In the genomic region with DNA sequence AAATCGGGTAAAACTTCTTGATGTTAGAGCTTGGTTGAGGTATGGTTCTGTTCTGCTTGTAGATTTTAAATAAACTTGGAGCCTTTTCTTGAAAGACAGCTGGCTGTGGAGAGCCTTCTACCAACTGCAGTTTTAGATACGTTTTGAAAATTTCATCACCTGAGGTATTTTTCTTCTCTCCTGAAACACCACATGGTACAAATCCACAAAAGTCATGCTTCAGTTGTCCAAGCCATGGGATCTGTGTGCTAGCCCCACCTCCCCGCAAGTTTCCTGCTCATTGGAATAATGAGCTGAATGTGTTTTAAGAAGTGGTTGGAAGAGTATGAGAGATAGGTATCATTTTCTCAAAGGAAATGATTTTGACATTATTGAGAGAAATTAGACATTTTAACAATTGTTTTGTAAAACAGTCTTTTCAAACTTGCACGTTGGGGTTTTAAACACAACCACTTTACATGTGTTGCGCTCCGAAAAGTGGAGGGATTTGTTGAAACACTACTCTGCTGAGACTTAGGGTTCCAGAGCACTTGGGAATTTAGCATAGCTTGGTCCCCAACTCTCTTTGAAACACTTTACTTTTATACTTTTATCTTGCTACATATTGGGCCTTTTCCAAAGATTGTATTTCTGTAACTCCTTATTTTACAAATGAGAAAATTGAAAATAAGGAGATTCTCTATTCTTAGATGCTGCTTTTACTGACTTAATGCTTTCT, we compare ENCODE assay signal across 1 cellular context.
TF ChIP-seq lines count a peak whose summit lies in the region.

No MANE protein-coding gene starts in this region.

TF ChIP-seq in HEK293, 187 proteins besides CTCF, POLR2A, EP300 and RAD21 (continued from another document):
- TF ChIP-seq, protein P1, sequence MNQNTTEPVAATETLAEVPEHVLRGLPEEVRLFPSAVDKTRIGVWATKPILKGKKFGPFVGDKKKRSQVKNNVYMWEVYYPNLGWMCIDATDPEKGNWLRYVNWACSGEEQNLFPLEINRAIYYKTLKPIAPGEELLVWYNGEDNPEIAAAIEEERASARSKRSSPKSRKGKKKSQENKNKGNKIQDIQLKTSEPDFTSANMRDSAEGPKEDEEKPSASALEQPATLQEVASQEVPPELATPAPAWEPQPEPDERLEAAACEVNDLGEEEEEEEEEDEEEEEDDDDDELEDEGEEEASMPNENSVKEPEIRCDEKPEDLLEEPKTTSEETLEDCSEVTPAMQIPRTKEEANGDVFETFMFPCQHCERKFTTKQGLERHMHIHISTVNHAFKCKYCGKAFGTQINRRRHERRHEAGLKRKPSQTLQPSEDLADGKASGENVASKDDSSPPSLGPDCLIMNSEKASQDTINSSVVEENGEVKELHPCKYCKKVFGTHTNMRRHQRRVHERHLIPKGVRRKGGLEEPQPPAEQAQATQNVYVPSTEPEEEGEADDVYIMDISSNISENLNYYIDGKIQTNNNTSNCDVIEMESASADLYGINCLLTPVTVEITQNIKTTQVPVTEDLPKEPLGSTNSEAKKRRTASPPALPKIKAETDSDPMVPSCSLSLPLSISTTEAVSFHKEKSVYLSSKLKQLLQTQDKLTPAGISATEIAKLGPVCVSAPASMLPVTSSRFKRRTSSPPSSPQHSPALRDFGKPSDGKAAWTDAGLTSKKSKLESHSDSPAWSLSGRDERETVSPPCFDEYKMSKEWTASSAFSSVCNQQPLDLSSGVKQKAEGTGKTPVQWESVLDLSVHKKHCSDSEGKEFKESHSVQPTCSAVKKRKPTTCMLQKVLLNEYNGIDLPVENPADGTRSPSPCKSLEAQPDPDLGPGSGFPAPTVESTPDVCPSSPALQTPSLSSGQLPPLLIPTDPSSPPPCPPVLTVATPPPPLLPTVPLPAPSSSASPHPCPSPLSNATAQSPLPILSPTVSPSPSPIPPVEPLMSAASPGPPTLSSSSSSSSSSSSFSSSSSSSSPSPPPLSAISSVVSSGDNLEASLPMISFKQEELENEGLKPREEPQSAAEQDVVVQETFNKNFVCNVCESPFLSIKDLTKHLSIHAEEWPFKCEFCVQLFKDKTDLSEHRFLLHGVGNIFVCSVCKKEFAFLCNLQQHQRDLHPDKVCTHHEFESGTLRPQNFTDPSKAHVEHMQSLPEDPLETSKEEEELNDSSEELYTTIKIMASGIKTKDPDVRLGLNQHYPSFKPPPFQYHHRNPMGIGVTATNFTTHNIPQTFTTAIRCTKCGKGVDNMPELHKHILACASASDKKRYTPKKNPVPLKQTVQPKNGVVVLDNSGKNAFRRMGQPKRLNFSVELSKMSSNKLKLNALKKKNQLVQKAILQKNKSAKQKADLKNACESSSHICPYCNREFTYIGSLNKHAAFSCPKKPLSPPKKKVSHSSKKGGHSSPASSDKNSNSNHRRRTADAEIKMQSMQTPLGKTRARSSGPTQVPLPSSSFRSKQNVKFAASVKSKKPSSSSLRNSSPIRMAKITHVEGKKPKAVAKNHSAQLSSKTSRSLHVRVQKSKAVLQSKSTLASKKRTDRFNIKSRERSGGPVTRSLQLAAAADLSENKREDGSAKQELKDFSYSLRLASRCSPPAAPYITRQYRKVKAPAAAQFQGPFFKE (tag by site-specific recombination; IDR thresholded peaks at IDR 0.05; ENCODE audit: borderline replicate concordance): no peak
- TF ChIP-seq ZNF76 (tag by site-specific recombination; IDR thresholded peaks at IDR 0.05; ENCODE audit: borderline replicate concordance, low read depth) (no peak), ZNF555 (tag by site-specific recombination; conservative IDR thresholded peaks at IDR 0.05) (no peak), ZNF654 (tag by site-specific recombination; IDR thresholded peaks at IDR 0.05; ENCODE audit: low read depth) (no peak), ZBTB20 (tag by site-specific recombination; IDR thresholded peaks at IDR 0.05) (peak; percentile 11; the same call in 1 of the 2 replicates), ZNF335 (tag by site-specific recombination; conservative IDR thresholded peaks at IDR 0.05) (peak; percentile 55), ZNF830 (tag by site-specific recombination; IDR thresholded peaks at IDR 0.05; ENCODE audit: low read depth) (no peak), MZF1 (tag by site-specific recombination; IDR thresholded peaks at IDR 0.05; ENCODE audit: borderline replicate concordance) (0 out of 2 replicates have a peak, but pooled peaks have one; percentile 26), ZSCAN16 (tag by site-specific recombination; IDR thresholded peaks at IDR 0.05) (no peak), ZNF423 (tag by site-specific recombination; IDR thresholded peaks at IDR 0.05) (no peak), ZNF544 (tag by site-specific recombination; IDR thresholded peaks at IDR 0.05) (no peak)
- TF ChIP-seq, protein P2, sequence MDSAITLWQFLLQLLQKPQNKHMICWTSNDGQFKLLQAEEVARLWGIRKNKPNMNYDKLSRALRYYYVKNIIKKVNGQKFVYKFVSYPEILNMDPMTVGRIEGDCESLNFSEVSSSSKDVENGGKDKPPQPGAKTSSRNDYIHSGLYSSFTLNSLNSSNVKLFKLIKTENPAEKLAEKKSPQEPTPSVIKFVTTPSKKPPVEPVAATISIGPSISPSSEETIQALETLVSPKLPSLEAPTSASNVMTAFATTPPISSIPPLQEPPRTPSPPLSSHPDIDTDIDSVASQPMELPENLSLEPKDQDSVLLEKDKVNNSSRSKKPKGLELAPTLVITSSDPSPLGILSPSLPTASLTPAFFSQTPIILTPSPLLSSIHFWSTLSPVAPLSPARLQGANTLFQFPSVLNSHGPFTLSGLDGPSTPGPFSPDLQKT (IDR thresholded peaks at IDR 0.05; ENCODE audit: borderline replicate concordance, low read depth, low read length): no peak
